Comparison of ENCODE assay signal across 28 cellular contexts in genomic region chr1:21875621-21876063, GRCh38.
DNase-seq lines count a peak whose midpoint lies in the region; ATAC-seq and TF ChIP-seq lines count a peak whose summit lies in the region.
"Had no signal": no experiment of that assay in that cellular context is flagged by ENCODE, and none has a peak within 500 bp of the region (broad histone marks: within the 10 kb centered on the region; RNA-seq: fewer than 3 reads in every experiment).

No MANE protein-coding gene starts in this region.

- peaks cover 99 to 100% (median 99%) of the 10 kb centered on the region in 4 donors for H3K36me3 ChIP-seq in esophagus muscularis mucosa

- 82% methylated on average over 15 of the region's 16 CpGs for WGBS in esophagus muscularis mucosa

- H3K4me3 ChIP-seq in esophagus muscularis mucosa, result no peak overlapping the region
- H3K4me3 ChIP-seq: coronary artery, skin epidermis, thyroid gland had no signal

- ATAC-seq in Right ventricle myocardium inferior, result no peak
- no peak for ATAC-seq in Right ventricle myocardium superior (ENCODE audit: poor library complexity)
- ATAC-seq in HG03175 (IDR thresholded peaks at IDR 0.05; ENCODE audit: unreplicated experiment), result no peak
- ATAC-seq: activated CD4-positive, CD25-positive, alpha-beta regulatory T cell treated with anti-CD3 and anti-CD28 coated beads, Interleukin-2, amount 50 U/mL, for 24 hours; activated CD8-positive, alpha-beta T cell treated with anti-CD3 and anti-CD28 coated beads, Interleukin-2, amount 10 ng/mL, durations not matched to agents 7 days and 5 days; CD8-positive, alpha-beta T cell; effector memory CD8-positive, alpha-beta T cell; esophagus mucosa; HepG2 had no signal

- H3K4me1 ChIP-seq in esophagus muscularis mucosa, result peaks cover 3 to 38% (median 28%) of the 10 kb centered on the region in 4 donors

- no peaks in the 10 kb centered on the region for H3K9me3 ChIP-seq in esophagus muscularis mucosa
- H3K9me3 ChIP-seq: SK-N-SH, thyroid gland had no signal

- DNase-seq in Right ventricle myocardium inferior (ENCODE audit: missing footprints) (peak; percentile 62), Right ventricle myocardium superior (no peak), NCI-H2196 (lab: John Stamatoyannopoulos, UW; ENCODE audit: unreplicated experiment) (peak; percentile 91), esophagus muscularis mucosa (ENCODE audit: extremely low spot score) (no peak), activated gamma-delta T cell treated with Interleukin-2 at 50 U/mL for 16 hours (no peak), NCI-H226 (no peak), hypothalamus (lab: John Stamatoyannopoulos, UW) (no peak)
- DNase-seq: activated CD8-positive, alpha-beta T cell treated with anti-CD3 and anti-CD28 coated beads, Interleukin-2, amount 10 ng/mL, durations not matched to agents 7 days and 5 days; activated effector memory CD4-positive, alpha-beta T cell treated with Interleukin-2 at 50 U/mL for 16 hours; activated naive CD8-positive, alpha-beta T cell treated with anti-CD3 and anti-CD28 coated beads, Interleukin-2, amount 10 ng/mL, durations not matched to agents 7 days and 5 days; CD8-positive, alpha-beta T cell; DMS53; effector memory CD8-positive, alpha-beta T cell; GDM1; H9; hippocampal formation; immature natural killer cell; naive B cell; NCI-H2107; occipital lobe; thyroid gland had no signal

- no peaks in the 10 kb centered on the region for H3K27me3 ChIP-seq in esophagus muscularis mucosa
- H3K27me3 ChIP-seq: thyroid gland had no signal

- no peak for TF ChIP-seq POLR2A in esophagus muscularis mucosa (IDR thresholded peaks at IDR 0.05; ENCODE audit: low read depth)

- intact Hi-C loops in Right ventricle myocardium inferior (cut with DNase I) (no loop called here), Right ventricle myocardium superior (cut with DNase I) (no loop called here), esophagus muscularis mucosa (cut with DNase I) (no loop called here)

- no peak for TF ChIP-seq CTCF in esophagus muscularis mucosa (IDR thresholded peaks at IDR 0.05)

- no peak for TF ChIP-seq EP300 in esophagus muscularis mucosa (IDR thresholded peaks at IDR 0.05)

- peak overlapping the region; percentile 21 to 83 (median 78) for H3K27ac ChIP-seq in esophagus muscularis mucosa (replicated peaks in 1 of 4)
- H3K27ac ChIP-seq: skin epidermis, thyroid gland had no signal

Comparison
In these comparisons a context has a peak if more than half of its experiments do, and no peak if none do; other contexts are left out.
1. DNase-seq: peak in Right ventricle myocardium inferior (single experiment) and NCI-H2196 (single experiment); none in Right ventricle myocardium superior (single experiment), esophagus muscularis mucosa (single experiment), activated gamma-delta T cell treated with Interleukin-2 at 50 U/mL for 16 hours (single experiment), NCI-H226 (single experiment) and hypothalamus (0 of 51).